17 cellular contexts compared by ENCODE assay signal in the genomic region with DNA sequence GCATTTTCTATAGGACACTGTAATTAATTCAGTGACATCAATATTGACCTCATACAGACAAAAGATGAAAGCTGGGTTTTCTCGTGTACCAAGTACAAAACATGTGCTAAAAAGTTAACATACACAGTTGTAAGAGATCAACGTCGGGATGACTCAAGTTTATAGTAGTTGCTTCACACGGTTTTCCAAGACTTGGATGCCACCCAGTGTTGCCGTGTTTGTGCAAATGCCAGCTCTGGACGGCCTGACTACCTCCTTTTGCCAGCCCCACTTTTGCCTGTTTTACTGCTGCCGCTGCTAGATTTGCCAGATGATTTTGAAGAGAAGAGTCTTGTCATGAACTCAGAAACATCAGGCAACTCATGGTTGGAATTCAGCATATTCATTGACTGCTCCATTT. TPM values are rescaled to one million over a fixed set of nuclear protein-coding genes. Genes with fewer than 3 reads are reported as not detected.
DNase-seq lines count a peak whose midpoint lies in the region; ATAC-seq lines count a peak whose summit lies in the region.
"Had no signal": no experiment of that assay in that cellular context is flagged by ENCODE, and none has a peak within 500 bp of the region (broad histone marks: within the 10 kb centered on the region; RNA-seq: fewer than 3 reads in every experiment).

No MANE protein-coding gene starts in this region.

- H3K27me3 ChIP-seq in MG63: no peaks in the 10 kb centered on the region
- H3K27me3 ChIP-seq: neural progenitor cell had no signal

- DNase-seq in EH (ENCODE audit: low read depth): peak; percentile 81
- DNase-seq in MG63: peak; percentile 87
- DNase-seq in fibroblast of gingiva (ENCODE audit: low read depth): peak; percentile 82
- peak; percentile 39 for DNase-seq in occipital lobe (lab: John Stamatoyannopoulos, UW)
- no peak for DNase-seq in activated CD4-positive, alpha-beta T cell treated with anti-CD3 and anti-CD28 coated beads for 4 hours
- no peak for DNase-seq in SIG-M5 (lab: John Stamatoyannopoulos, UW)
- DNase-seq: activated CD4-positive, alpha-beta T cell treated with anti-CD3 and anti-CD28 coated beads for 1 hour; activated T-cell treated with anti-CD3 and anti-CD28 coated beads, Interleukin-2, amount 50 U/mL, for 4 hours; aorta; left ventricle myocardium superior; NCI-H1417; NCI-H446 treated with DMSO at 0.1 percent for 48 hours; PC-9; T-helper 1 cell had no signal

- ATAC-seq in GM18858 (IDR thresholded peaks at IDR 0.05; ENCODE audit: unreplicated experiment) (no peak), GM21576 (IDR thresholded peaks at IDR 0.05; ENCODE audit: unreplicated experiment) (no peak)
- ATAC-seq: activated T-cell treated with anti-CD3 and anti-CD28 coated beads, Interleukin-2, amount 50 U/mL, for 4 hours; left ventricle myocardium superior had no signal

- H3K9me3 ChIP-seq in MG63: no peaks in the 10 kb centered on the region

- no peak overlapping the region for H3K4me3 ChIP-seq in MG63
- H3K4me3 ChIP-seq: neural progenitor cell, PC-9 had no signal

- peaks cover 28% of the 10 kb centered on the region for H3K36me3 ChIP-seq in MG63

RNA-seq across cellular contexts. Expression of gene EMC7, which starts 17.6 kb away (rescaled TPM):
- 59.0 and 66.2 TPM in 2 replicates for total RNA-seq in MG63 (2014; rRNA removed; shearing (Covaris generic); ENCODE audit: low replicate concordance)
- 21.2 TPM for total RNA-seq in occipital lobe

RNA-seq across cellular contexts. Expression of gene PGBD4, which starts 17.8 kb away (rescaled TPM):
- 0.76 and 1.6 TPM in 2 replicates for total RNA-seq in MG63 (2014; rRNA removed; shearing (Covaris generic); ENCODE audit: low replicate concordance)
- 6.2 TPM for total RNA-seq in occipital lobe

RNA-seq across cellular contexts. Expression of gene AVEN, which starts 45.1 kb away (rescaled TPM):
- total RNA-seq in MG63 (2014; rRNA removed; shearing (Covaris generic); ENCODE audit: low replicate concordance): 28.9 and 37.7 TPM in 2 replicates
- total RNA-seq in occipital lobe: 8.0 TPM

Comparison
In these comparisons a context has a peak if more than half of its experiments do, and no peak if none do; other contexts are left out.
1. DNase-seq: peak in EH (single experiment), MG63 (single experiment), fibroblast of gingiva (single experiment) and occipital lobe (single experiment); none in activated CD4-positive, alpha-beta T cell treated with anti-CD3 and anti-CD28 coated beads for 4 hours (0 of 2) and SIG-M5 (single experiment).